ENCODE assay signal across 1 cellular context in genomic region chr22:50190182-50190951, GRCh38.
A peak's percentile ranks its signal among the peaks of the same experiment; 100 is the strongest.
TF ChIP-seq lines count a peak whose summit lies in the region.

No MANE protein-coding gene starts in this region.

TF ChIP-seq in K562, 482 proteins besides CTCF, POLR2A, EP300 and RAD21 (continues in another document):
- TF ChIP-seq TAF15 (IDR thresholded peaks at IDR 0.05; ENCODE audit: low read depth, low read length) (no peak), SETDB1 (IDR thresholded peaks at IDR 0.05; ENCODE audit: low read length) (no peak), ZNF239 (CRISPR knock-in tag; IDR thresholded peaks at IDR 0.05) (no peak), TFAP4 (CRISPR knock-in tag; IDR thresholded peaks at IDR 0.05; ENCODE audit: borderline replicate concordance) (peak; percentile 68), MLLT1 (IDR thresholded peaks at IDR 0.05) (peak in 1 of 2 experiments; percentile 89; a peak in 2 of 4 replicates), ZNF133 (CRISPR knock-in tag; IDR thresholded peaks at IDR 0.05) (no peak), ESRRA (IDR thresholded peaks at IDR 0.05; ENCODE audit: borderline replicate concordance, low read depth) (peak; percentile 89; the same call in 1 of the 2 replicates), SOX6 (IDR thresholded peaks at IDR 0.05) (no peak), NR2C2 (CRISPR knock-in tag; IDR thresholded peaks at IDR 0.05) (no peak), NR2C2 (tag; IDR thresholded peaks at IDR 0.05) (no peak), TEAD1 (CRISPR knock-in tag; IDR thresholded peaks at IDR 0.05) (no peak), CXXC5 (CRISPR knock-in tag; IDR thresholded peaks at IDR 0.05) (peak; percentile 64), SMARCA5 (IDR thresholded peaks at IDR 0.05) (no peak), TBP (optimal IDR thresholded peaks at IDR 0.05; ENCODE audit: low read depth, low read length) (peak; percentile 35), ETV5 (CRISPR knock-in tag; IDR thresholded peaks at IDR 0.05; ENCODE audit: low read depth) (peak; percentile 66; the same call in 1 of the 2 replicates), BCL6 (CRISPR knock-in tag; IDR thresholded peaks at IDR 0.05) (no peak), YY1 (IDR thresholded peaks at IDR 0.05; ENCODE audit: borderline replicate concordance in 1 of 3, control insufficient read depth in 1 of 3, extremely low read depth in 1 of 3, insufficient read depth in 3 of 3, insufficient read length in 1 of 3, insufficient replicate concordance in 2 of 3, low read depth in 1 of 3, low read length in 2 of 3) (peak in 1 of 3 experiments; percentile 2), HNRNPL (IDR thresholded peaks at IDR 0.05; ENCODE audit: low read depth, low read length) (peak; percentile 73; the same call in 1 of the 2 replicates), PKNOX1 (IDR thresholded peaks at IDR 0.05) (no peak), ARID2 (IDR thresholded peaks at IDR 0.05) (no peak), HMG20B (CRISPR knock-in tag; IDR thresholded peaks at IDR 0.05) (no peak), ADNP (tag; IDR thresholded peaks at IDR 0.05) (no peak), ZNF764 (CRISPR knock-in tag; IDR thresholded peaks at IDR 0.05; ENCODE audit: low read depth) (no peak), PRDM10 (IDR thresholded peaks at IDR 0.05; ENCODE audit: partially characterized antibody) (peak; percentile 10), ZNF347 (CRISPR knock-in tag; IDR thresholded peaks at IDR 0.05; ENCODE audit: low read depth) (no peak), CREB3L1 (IDR thresholded peaks at IDR 0.05; ENCODE audit: borderline replicate concordance, low read depth) (no peak), ARNT (IDR thresholded peaks at IDR 0.05) (no peak), U2AF1 (optimal IDR thresholded peaks at IDR 0.05; ENCODE audit: low read depth, low read length) (no peak), ARID4B (CRISPR knock-in tag; IDR thresholded peaks at IDR 0.05) (peak; percentile 70), ZNF124 (CRISPR knock-in tag; IDR thresholded peaks at IDR 0.05) (no peak), MNT (conservative IDR thresholded peaks at IDR 0.05) (peak in 1 of 2 experiments; percentile 41; a peak in 1 of 4 replicates), KDM2B (CRISPR knock-in tag; IDR thresholded peaks at IDR 0.05) (no peak), CGGBP1 (CRISPR knock-in tag; IDR thresholded peaks at IDR 0.05) (no peak), ZSCAN32 (CRISPR knock-in tag; IDR thresholded peaks at IDR 0.05) (no peak), MYNN (IDR thresholded peaks at IDR 0.05) (peak; percentile 71; the same call in 1 of the 2 replicates), MYNN (CRISPR knock-in tag; IDR thresholded peaks at IDR 0.05) (no peak), RNF2 (IDR thresholded peaks at IDR 0.05) (0 out of 2 replicates have a peak, but pooled peaks have one; percentile 33), ZBTB7A (IDR thresholded peaks at IDR 0.05; ENCODE audit: borderline replicate concordance, control insufficient read depth, low read depth, low read length) (peak; percentile 57; the same call in 1 of the 2 replicates), XRCC3 (IDR thresholded peaks at IDR 0.05) (no peak), ZNF280A (IDR thresholded peaks at IDR 0.05; ENCODE audit: low read depth, partially characterized antibody) (no peak), GABPB1 (CRISPR knock-in tag; IDR thresholded peaks at IDR 0.05) (peak; percentile 76), GABPB2 (CRISPR knock-in tag; conservative IDR thresholded peaks at IDR 0.05) (no peak), RBFOX2 (IDR thresholded peaks at IDR 0.05; ENCODE audit: low read depth, low read length) (peak; percentile 70), CCNT2 (IDR thresholded peaks at IDR 0.05; ENCODE audit: borderline replicate concordance, extremely low read depth, insufficient read length, low read depth, low read length) (peak; percentile 57), CHD2 (IDR thresholded peaks at IDR 0.05; ENCODE audit: low read depth, low read length) (peak; percentile 58), FOXO4 (CRISPR knock-in tag; IDR thresholded peaks at IDR 0.05) (no peak), BCOR (IDR thresholded peaks at IDR 0.05) (no peak), KLF6 (CRISPR knock-in tag; IDR thresholded peaks at IDR 0.05; ENCODE audit: borderline replicate concordance) (peak; percentile 94), CREB1 (IDR thresholded peaks at IDR 0.05) (peak; percentile 44; the same call in 1 of the 2 replicates), CREB1 (CRISPR knock-in tag; IDR thresholded peaks at IDR 0.05) (peak; percentile 78; the same call in 1 of the 2 replicates), ZNF217 (CRISPR knock-in tag; IDR thresholded peaks at IDR 0.05) (no peak), ZNF431 (CRISPR knock-in tag; IDR thresholded peaks at IDR 0.05) (no peak)
